Comparison of ENCODE assay signal across 8 cellular contexts in the genomic region with DNA sequence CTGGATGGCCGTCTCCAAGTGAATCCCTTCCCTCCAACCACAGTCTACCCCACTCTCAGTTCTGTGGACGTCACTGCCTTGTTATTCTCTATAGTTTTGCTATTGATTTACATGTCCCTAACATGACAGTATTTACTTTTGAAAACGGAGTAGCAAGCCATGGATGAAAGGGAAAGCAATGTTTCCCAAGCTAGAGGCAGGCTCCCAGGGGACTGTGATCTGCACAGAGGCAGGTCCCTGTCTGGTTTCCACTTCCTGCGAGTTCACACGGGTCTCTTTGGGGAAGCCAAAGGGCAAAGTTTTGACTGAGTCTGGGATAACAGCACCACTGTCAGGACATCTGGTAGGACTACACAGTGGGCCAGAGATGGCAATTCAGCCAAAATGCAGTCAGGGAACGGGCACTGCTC. TPM values are rescaled to one million over a fixed set of nuclear protein-coding genes. Genes with fewer than 3 reads are reported as not detected.
A peak's percentile ranks its signal among the peaks of the same experiment; 100 is the strongest.
DNase-seq lines count a peak whose midpoint lies in the region; ATAC-seq lines count a peak whose summit lies in the region.

No MANE protein-coding gene starts in this region.

- no peak overlapping the region for H3K4me3 Mint-ChIP-seq in activated CD8-positive, alpha-beta T cell treated with anti-CD3 and anti-CD28 coated beads, Interleukin-2, amount 10 ng/mL, durations not matched to agents 7 days and 5 days

- ATAC-seq in GM19397 (IDR thresholded peaks at IDR 0.05; ENCODE audit: unreplicated experiment) = peak; percentile 81
- ATAC-seq in HG03354 (IDR thresholded peaks at IDR 0.05; ENCODE audit: poor library complexity, severe bottlenecking, unreplicated experiment) = peak; percentile 92
- ATAC-seq in activated CD8-positive, alpha-beta T cell treated with anti-CD3 and anti-CD28 coated beads, Interleukin-2, amount 10 ng/mL, durations not matched to agents 7 days and 5 days = no peak
- ATAC-seq in HG03039 (IDR thresholded peaks at IDR 0.05; ENCODE audit: unreplicated experiment) = no peak

- DNase-seq in COLO829 (ENCODE audit: low spot score) (peak; percentile 42), fibroblast of gingiva (ENCODE audit: low read depth) (peak; percentile 39), mucosa of gallbladder (ENCODE audit: low spot score) (no peak), NCI-H2029 treated with DMSO at 0.1 percent for 48 hours (lab: John Stamatoyannopoulos, UW) (no peak)
- DNase-seq in activated CD8-positive, alpha-beta T cell treated with anti-CD3 and anti-CD28 coated beads, Interleukin-2, amount 10 ng/mL, durations not matched to agents 7 days and 5 days = no peak

- no peaks in the 10 kb centered on the region for H3K27me3 Mint-ChIP-seq in activated CD8-positive, alpha-beta T cell treated with anti-CD3 and anti-CD28 coated beads, Interleukin-2, amount 10 ng/mL, durations not matched to agents 7 days and 5 days (ENCODE audit: low read depth)

- H3K27ac Mint-ChIP-seq in activated CD8-positive, alpha-beta T cell treated with anti-CD3 and anti-CD28 coated beads, Interleukin-2, amount 10 ng/mL, durations not matched to agents 7 days and 5 days = no peak overlapping the region

- H3K36me3 Mint-ChIP-seq in activated CD8-positive, alpha-beta T cell treated with anti-CD3 and anti-CD28 coated beads, Interleukin-2, amount 10 ng/mL, durations not matched to agents 7 days and 5 days (ENCODE audit: low read depth) = no peaks in the 10 kb centered on the region

- no peaks in the 10 kb centered on the region for H3K4me1 Mint-ChIP-seq in activated CD8-positive, alpha-beta T cell treated with anti-CD3 and anti-CD28 coated beads, Interleukin-2, amount 10 ng/mL, durations not matched to agents 7 days and 5 days (ENCODE audit: low read depth)

- CTCF ChIA-PET in activated CD8-positive, alpha-beta T cell treated with anti-CD3 and anti-CD28 coated beads, Interleukin-2, amount 10 ng/mL, durations not matched to agents 7 days and 5 days (lab: Charles Lee) = no interaction called here

- POLR2A ChIA-PET in activated CD8-positive, alpha-beta T cell treated with anti-CD3 and anti-CD28 coated beads, Interleukin-2, amount 10 ng/mL, durations not matched to agents 7 days and 5 days (lab: Charles Lee) = no interaction called here

- H3K9me3 Mint-ChIP-seq in activated CD8-positive, alpha-beta T cell treated with anti-CD3 and anti-CD28 coated beads, Interleukin-2, amount 10 ng/mL, durations not matched to agents 7 days and 5 days (ENCODE audit: insufficient read depth) = no peaks in the 10 kb centered on the region

RNA-seq across cellular contexts. Expression of a gene that starts 12.7 kb away (rescaled TPM):
- under 1 TPM; 0.34 to 0.42 TPM for total RNA-seq in activated CD8-positive, alpha-beta T cell treated with anti-CD3 and anti-CD28 coated beads, Interleukin-2, amount 10 ng/mL, durations not matched to agents 7 days and 5 days
- total RNA-seq in mucosa of gallbladder = 0.23 TPM

RNA-seq across cellular contexts. Expression of a gene that starts 35.6 kb away (rescaled TPM):
- 10 to 100 TPM; 17.7 to 21.4 TPM for total RNA-seq in activated CD8-positive, alpha-beta T cell treated with anti-CD3 and anti-CD28 coated beads, Interleukin-2, amount 10 ng/mL, durations not matched to agents 7 days and 5 days
- 34.6 TPM for total RNA-seq in mucosa of gallbladder

Comparison
In these comparisons a context has a peak if more than half of its experiments do, and no peak if none do; other contexts are left out.
1. DNase-seq: peak in COLO829 (single experiment) and fibroblast of gingiva (single experiment); none in activated CD8-positive, alpha-beta T cell treated with anti-CD3 and anti-CD28 coated beads, Interleukin-2, amount 10 ng/mL, durations not matched to agents 7 days and 5 days (single experiment), mucosa of gallbladder (single experiment) and NCI-H2029 treated with DMSO at 0.1 percent for 48 hours (single experiment).
2. ATAC-seq: peak in GM19397 (single experiment) and HG03354 (single experiment); none in activated CD8-positive, alpha-beta T cell treated with anti-CD3 and anti-CD28 coated beads, Interleukin-2, amount 10 ng/mL, durations not matched to agents 7 days and 5 days (single experiment) and HG03039 (single experiment).